ENCODE assay signal across 11 cellular contexts in genomic region chr6:150293423-150294280, GRCh38.
DNase-seq lines count a peak whose midpoint lies in the region; ATAC-seq and TF ChIP-seq lines count a peak whose summit lies in the region.
"Had no signal": no experiment of that assay in that cellular context is flagged by ENCODE, and none has a peak within 500 bp of the region (broad histone marks: within the 10 kb centered on the region; RNA-seq: fewer than 3 reads in every experiment).

No MANE protein-coding gene starts in this region.

- peaks cover 5 to 8% of the 10 kb centered on the region in 2 donors for H3K36me3 Mint-ChIP-seq in activated T-cell treated with anti-CD3 and anti-CD28 coated beads, Interleukin-2, amount 50 U/mL, for 72 hours (ENCODE audit: insufficient read depth in 2 of 2)
- no peaks in the 10 kb centered on the region for H3K36me3 Mint-ChIP-seq in activated T-cell treated with anti-CD3 and anti-CD28 coated beads, Interleukin-2, amount 50 U/mL, for 24 hours (ENCODE audit: low read depth)

- no peak overlapping the region for H3K27ac Mint-ChIP-seq in activated T-cell treated with anti-CD3 and anti-CD28 coated beads, Interleukin-2, amount 50 U/mL, for 72 hours
- no peak overlapping the region for H3K27ac Mint-ChIP-seq in activated T-cell treated with anti-CD3 and anti-CD28 coated beads, Interleukin-2, amount 50 U/mL, for 24 hours
- H3K27ac Mint-ChIP-seq: nephron had no signal

- no peak for TF ChIP-seq RAD21 in SK-N-SH (IDR thresholded peaks at IDR 0.05; ENCODE audit: low read length)

- no peaks in the 10 kb centered on the region for H3K9me2 ChIP-seq in SK-N-SH

- peak; percentile 47 to 50 for ATAC-seq in activated T-cell treated with anti-CD3 and anti-CD28 coated beads, Interleukin-2, amount 50 U/mL, for 72 hours (replicated peaks in 1 of 2)
- ATAC-seq in HG02571 (IDR thresholded peaks at IDR 0.05; ENCODE audit: unreplicated experiment) = no peak

- peaks cover 16% of the 10 kb centered on the region for H3K4me1 Mint-ChIP-seq in activated T-cell treated with anti-CD3 and anti-CD28 coated beads, Interleukin-2, amount 50 U/mL, for 72 hours (ENCODE audit: low read depth)
- peaks cover 6% of the 10 kb centered on the region for H3K4me1 Mint-ChIP-seq in activated T-cell treated with anti-CD3 and anti-CD28 coated beads, Interleukin-2, amount 50 U/mL, for 24 hours (ENCODE audit: low read depth)

- no peak overlapping the region for H3K9ac ChIP-seq in SK-N-SH

- no peaks in the 10 kb centered on the region for H3K36me3 ChIP-seq in suprapubic skin
- H3K36me3 ChIP-seq in SK-N-SH (replicated peaks in 1 of 2; ENCODE audit: control insufficient read depth in 1 of 2, insufficient read depth in 2 of 2, low read length in 1 of 2) = no peaks in the 10 kb centered on the region
- no peaks in the 10 kb centered on the region for H3K36me3 ChIP-seq in effector memory CD4-positive, alpha-beta T cell (ENCODE audit: control insufficient read depth, insufficient read depth, low read length)
- H3K36me3 ChIP-seq: uterus had no signal

- no peaks in the 10 kb centered on the region for H3F3A ChIP-seq in SK-N-SH (replicated peaks; ENCODE audit: insufficient read depth)

- H4K20me1 ChIP-seq in SK-N-SH (ENCODE audit: insufficient read depth) = no peaks in the 10 kb centered on the region

- peak overlapping the region; percentile 40 for H3K27ac ChIP-seq in suprapubic skin
- H3K27ac ChIP-seq in SK-N-SH (ENCODE audit: low read depth in 2 of 2, low read length in 1 of 2) = no peak overlapping the region
- H3K27ac ChIP-seq in effector memory CD4-positive, alpha-beta T cell (ENCODE audit: insufficient read depth, low read length, poor library complexity, severe bottlenecking) = no peak overlapping the region
- H3K27ac ChIP-seq: uterus had no signal

- 11% methylated on average over 2 of the region's 2 CpGs for WGBS in suprapubic skin
- 0% methylated on average over 2 of the region's 2 CpGs for WGBS in SK-N-SH (ENCODE audit: low lambda C conversion rate)

- H3K9me3 ChIP-seq in suprapubic skin (peaks cover 9% of the 10 kb centered on the region), SK-N-SH (no peaks in the 10 kb centered on the region)
- peaks cover 3% of the 10 kb centered on the region for H3K9me3 ChIP-seq in effector memory CD4-positive, alpha-beta T cell (ENCODE audit: control insufficient read depth, low read length)

- DNase-seq in activated T-cell treated with anti-CD3 and anti-CD28 coated beads, Interleukin-2, amount 50 U/mL, for 72 hours = no peak
- no peak for DNase-seq in activated T-cell treated with anti-CD3 and anti-CD28 coated beads, Interleukin-2, amount 50 U/mL, for 24 hours
- DNase-seq in T1000 (lab: John Stamatoyannopoulos, UW) (peak; percentile 7), fibroblast of the aortic adventitia (ENCODE audit: low read depth) (peak; percentile 71), suprapubic skin (ENCODE audit: low spot score in 2 of 2) (no peak), SK-N-SH (no peak)
- DNase-seq in effector memory CD4-positive, alpha-beta T cell = no peak
- DNase-seq: NCI-H1105, uterus had no signal

- H3K27me3 ChIP-seq in suprapubic skin = no peaks in the 10 kb centered on the region
- H3K27me3 ChIP-seq in SK-N-SH (ENCODE audit: insufficient read depth) = 0 out of 2 replicates have a peak, but pooled peaks cover 4% of the 10 kb centered on the region
- no peaks in the 10 kb centered on the region for H3K27me3 ChIP-seq in effector memory CD4-positive, alpha-beta T cell (replicated peaks; ENCODE audit: control insufficient read depth, insufficient read depth, low read length, poor library complexity, severe bottlenecking)
- H3K27me3 ChIP-seq: uterus had no signal

- no peak overlapping the region for H3K4me2 ChIP-seq in SK-N-SH

- CTCF ChIA-PET in SK-N-SH (lab: Yijun Ruan, JAX) = no interaction called here

- no peak overlapping the region for H2AFZ ChIP-seq in SK-N-SH (ENCODE audit: low read depth)

- peaks cover 2 to 7% of the 10 kb centered on the region in 2 donors for H3K9me3 Mint-ChIP-seq in activated T-cell treated with anti-CD3 and anti-CD28 coated beads, Interleukin-2, amount 50 U/mL, for 72 hours
- peaks cover 6% of the 10 kb centered on the region for H3K9me3 Mint-ChIP-seq in activated T-cell treated with anti-CD3 and anti-CD28 coated beads, Interleukin-2, amount 50 U/mL, for 24 hours

- TF ChIP-seq EP300 in suprapubic skin (IDR thresholded peaks at IDR 0.05) (no peak), SK-N-SH (IDR thresholded peaks at IDR 0.05; ENCODE audit: borderline replicate concordance in 1 of 2, low read depth in 1 of 2, low read length in 1 of 2) (no peak)

- no peak overlapping the region for H3K4me3 Mint-ChIP-seq in activated T-cell treated with anti-CD3 and anti-CD28 coated beads, Interleukin-2, amount 50 U/mL, for 72 hours
- H3K4me3 Mint-ChIP-seq in activated T-cell treated with anti-CD3 and anti-CD28 coated beads, Interleukin-2, amount 50 U/mL, for 24 hours = no peak overlapping the region
- H3K4me3 Mint-ChIP-seq: nephron had no signal

- peaks cover 20% of the 10 kb centered on the region for H3K27me3 Mint-ChIP-seq in activated T-cell treated with anti-CD3 and anti-CD28 coated beads, Interleukin-2, amount 50 U/mL, for 72 hours (ENCODE audit: low read depth)
- H3K27me3 Mint-ChIP-seq in activated T-cell treated with anti-CD3 and anti-CD28 coated beads, Interleukin-2, amount 50 U/mL, for 24 hours = peaks cover 18% of the 10 kb centered on the region

- H3K4me1 ChIP-seq in suprapubic skin = peaks cover 34% of the 10 kb centered on the region
- no peaks in the 10 kb centered on the region; a peak in 1 of 4 replicates for H3K4me1 ChIP-seq in SK-N-SH (ENCODE audit: control insufficient read depth in 1 of 2, insufficient read depth in 2 of 2, low read depth in 1 of 2, low read length in 1 of 2)
- no peaks in the 10 kb centered on the region for H3K4me1 ChIP-seq in effector memory CD4-positive, alpha-beta T cell (ENCODE audit: control insufficient read depth, insufficient read depth, low read length, poor library complexity, severe bottlenecking)
- H3K4me1 ChIP-seq: uterus had no signal

- no peak overlapping the region for H3K4me3 ChIP-seq in fibroblast of the aortic adventitia (ENCODE audit: low read depth, low read length)
- H3K4me3 ChIP-seq in suprapubic skin = no peak overlapping the region
- H3K4me3 ChIP-seq in SK-N-SH (ENCODE audit: low read depth in 2 of 2, low read length in 1 of 2) = no peak overlapping the region
- H3K4me3 ChIP-seq in effector memory CD4-positive, alpha-beta T cell (ENCODE audit: insufficient read depth, low read depth, low read length, poor library complexity, severe bottlenecking) = no peak overlapping the region
- H3K4me3 ChIP-seq: uterus had no signal

- POLR2A ChIA-PET in SK-N-SH (lab: Yijun Ruan, JAX) = no interaction called here

- TF ChIP-seq CTCF in fibroblast of the aortic adventitia (IDR thresholded peaks at IDR 0.05; ENCODE audit: insufficient read depth, low read length) (no peak), suprapubic skin (IDR thresholded peaks at IDR 0.05) (no peak), SK-N-SH (IDR thresholded peaks at IDR 0.05) (no peak)

- no peak for TF ChIP-seq POLR2A in suprapubic skin (IDR thresholded peaks at IDR 0.05)

- no peaks in the 10 kb centered on the region for H3K79me2 ChIP-seq in SK-N-SH (ENCODE audit: insufficient read depth)

TF ChIP-seq in SK-N-SH, 30 proteins besides CTCF, POLR2A, EP300 and RAD21:
- no peak for TF ChIP-seq MXI1 (IDR thresholded peaks at IDR 0.05; ENCODE audit: low read depth, low read length)
TF ChIP-seq in SK-N-SH: peak in this region for 0.

Comparison
In these comparisons a context has a peak if more than half of its experiments do, and no peak if none do; other contexts are left out.
1. DNase-seq: peak in T1000 (single experiment) and fibroblast of the aortic adventitia (single experiment); none in activated T-cell treated with anti-CD3 and anti-CD28 coated beads, Interleukin-2, amount 50 U/mL, for 72 hours (0 of 2), activated T-cell treated with anti-CD3 and anti-CD28 coated beads, Interleukin-2, amount 50 U/mL, for 24 hours (single experiment), suprapubic skin (0 of 2), SK-N-SH (single experiment) and effector memory CD4-positive, alpha-beta T cell (0 of 3).